ENCODE assay signal across 21 cellular contexts in the genomic region with DNA sequence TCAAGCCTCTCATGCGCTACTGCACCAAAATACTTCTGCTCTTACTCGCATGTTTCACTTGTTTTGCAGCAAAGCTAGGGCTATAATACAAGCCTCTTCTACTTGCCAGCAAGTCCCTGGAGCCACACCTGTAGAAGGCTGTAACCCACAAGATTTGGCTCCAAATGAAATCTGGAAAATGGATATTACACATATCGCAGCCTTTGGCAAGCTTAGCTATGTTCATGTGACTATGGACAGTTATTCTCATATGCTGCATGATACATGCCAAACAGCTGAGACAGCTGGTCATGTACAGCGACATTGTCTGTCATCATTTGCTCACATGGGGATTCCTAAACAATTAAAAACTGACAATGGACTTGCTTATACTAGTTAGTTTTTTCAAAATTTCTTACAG.
"Had no signal": no experiment of that assay in that cellular context is flagged by ENCODE, and none has a peak within 500 bp of the region (broad histone marks: within the 10 kb centered on the region; RNA-seq: fewer than 3 reads in every experiment).

No MANE protein-coding gene starts in this region.

- H3K36me3 ChIP-seq: left lung, thyroid gland, WERI-Rb-1 had no signal

- H3K36me3 Mint-ChIP-seq: activated naive CD8-positive, alpha-beta T cell treated with anti-CD3 and anti-CD28 coated beads for 36 hours; naive thymus-derived CD8-positive, alpha-beta T cell had no signal

- H3K4me3 Mint-ChIP-seq: activated naive CD8-positive, alpha-beta T cell treated with anti-CD3 and anti-CD28 coated beads for 36 hours; activated T-cell treated with anti-CD3 and anti-CD28 coated beads, Interleukin-2, amount 50 U/mL, for 24 hours; naive thymus-derived CD8-positive, alpha-beta T cell; stimulated activated naive CD8-positive, alpha-beta T cell treated with anti-CD3 and anti-CD28 coated beads, Interleukin-15, Interleukin-2, amounts not matched to agents 100 ng/mL and 50 ng/mL, for 24 hours had no signal

- H3K4me3 ChIP-seq: coronary artery, left lung, lung, thyroid gland had no signal

- H3K4me1 Mint-ChIP-seq: activated naive CD8-positive, alpha-beta T cell treated with anti-CD3 and anti-CD28 coated beads for 36 hours; naive thymus-derived CD8-positive, alpha-beta T cell had no signal

- ATAC-seq: left lung; naive thymus-derived CD8-positive, alpha-beta T cell had no signal

- H3K27ac Mint-ChIP-seq: activated naive CD8-positive, alpha-beta T cell treated with anti-CD3 and anti-CD28 coated beads for 36 hours; activated T-cell treated with anti-CD3 and anti-CD28 coated beads, Interleukin-2, amount 50 U/mL, for 24 hours; naive thymus-derived CD8-positive, alpha-beta T cell; progenitor cell of endocrine pancreas; stimulated activated naive CD8-positive, alpha-beta T cell treated with anti-CD3 and anti-CD28 coated beads, Interleukin-15, Interleukin-2, amounts not matched to agents 100 ng/mL and 50 ng/mL, for 24 hours had no signal

- H3K27ac ChIP-seq: coronary artery, left lung, thyroid gland, WERI-Rb-1 had no signal

- H3K9me3 ChIP-seq: thyroid gland had no signal

- DNase-seq: activated CD4-positive, alpha-beta T cell treated with anti-CD3 and anti-CD28 coated beads, Interleukin-2, amount 50 U/mL, for 4 hours; activated CD4-positive, CD25-positive, alpha-beta regulatory T cell treated with anti-CD3 and anti-CD28 coated beads, Interleukin-2, amount 50 U/mL, for 72 hours; activated CD8-positive, alpha-beta memory T cell treated with anti-CD3 and anti-CD28 coated beads for 24 hours; activated CD8-positive, alpha-beta memory T cell treated with anti-CD3 and anti-CD28 coated beads, Interleukin-2, amount 50 U/mL, for 4 hours; activated naive CD4-positive, alpha-beta T cell treated with Interleukin-2 at 50 U/mL for 16 hours; activated naive CD8-positive, alpha-beta T cell treated with anti-CD3 and anti-CD28 coated beads for 36 hours; activated T-cell treated with anti-CD3 and anti-CD28 coated beads, Interleukin-2, amount 50 U/mL, for 24 hours; cerebellar nuclear complex; hippocampal formation; kidney glomerular epithelial cell; left lung; naive thymus-derived CD8-positive, alpha-beta T cell; retina; stimulated activated CD4-positive, alpha-beta T cell treated with anti-CD3 and anti-CD28 coated beads, Interleukin-1b, Interleukin-23, amount 100 ng/mL, for 48 hours; substantia nigra; thyroid gland; WERI-Rb-1 had no signal

- H3K4me1 ChIP-seq: left lung, thyroid gland had no signal

- H3K27me3 Mint-ChIP-seq: activated naive CD8-positive, alpha-beta T cell treated with anti-CD3 and anti-CD28 coated beads for 36 hours; activated T-cell treated with anti-CD3 and anti-CD28 coated beads, Interleukin-2, amount 50 U/mL, for 24 hours; naive thymus-derived CD8-positive, alpha-beta T cell; progenitor cell of endocrine pancreas; stimulated activated naive CD8-positive, alpha-beta T cell treated with anti-CD3 and anti-CD28 coated beads, Interleukin-15, Interleukin-2, amounts not matched to agents 100 ng/mL and 50 ng/mL, for 24 hours had no signal

- H3K27me3 ChIP-seq: left lung, thyroid gland had no signal
